In the genomic region with DNA sequence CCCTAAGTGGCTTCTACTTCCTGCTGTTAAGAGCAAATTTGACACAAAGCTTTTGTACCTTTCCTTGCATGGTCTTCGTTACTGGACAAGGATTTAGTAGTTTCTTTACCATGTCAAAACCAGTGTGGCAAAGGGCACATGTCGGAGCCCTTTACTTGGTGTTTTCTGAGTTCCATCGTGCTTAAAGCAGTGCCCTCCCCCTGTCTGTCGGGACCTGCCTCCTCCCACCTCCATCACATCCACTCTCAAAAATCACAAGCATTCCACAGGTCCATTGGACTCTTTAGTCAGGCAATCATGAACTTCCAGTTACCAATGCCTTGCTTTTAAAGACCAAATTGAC, we compare ENCODE assay signal across 9 cellular contexts. TPM values are rescaled to one million over a fixed set of nuclear protein-coding genes. Genes with fewer than 3 reads are reported as not detected.
A peak's percentile ranks its signal among the peaks of the same experiment; 100 is the strongest.
DNase-seq lines count a peak whose midpoint lies in the region; ATAC-seq lines count a peak whose summit lies in the region.
"Had no signal": no experiment of that assay in that cellular context is flagged by ENCODE, and none has a peak within 500 bp of the region (broad histone marks: within the 10 kb centered on the region; RNA-seq: fewer than 3 reads in every experiment).

No MANE protein-coding gene starts in this region.

- peaks cover 6% of the 10 kb centered on the region for H3K9me3 Mint-ChIP-seq in activated CD8-positive, alpha-beta T cell treated with anti-CD3 and anti-CD28 coated beads, Interleukin-2, amount 10 ng/mL, durations not matched to agents 7 days and 5 days (ENCODE audit: insufficient read depth)

- H3K9ac ChIP-seq in rectal smooth muscle tissue (ENCODE audit: low read length) = no peak overlapping the region

- H3K27ac ChIP-seq in rectal smooth muscle tissue (ENCODE audit: low read depth, low read length) = no peak overlapping the region

- no peaks in the 10 kb centered on the region for H3K27me3 ChIP-seq in rectal smooth muscle tissue (ENCODE audit: control insufficient read depth, insufficient read depth, low read length)

- no peaks in the 10 kb centered on the region for H3K27me3 Mint-ChIP-seq in activated CD8-positive, alpha-beta T cell treated with anti-CD3 and anti-CD28 coated beads, Interleukin-2, amount 10 ng/mL, durations not matched to agents 7 days and 5 days (ENCODE audit: low read depth)

- H3K36me3 ChIP-seq in rectal smooth muscle tissue (ENCODE audit: control insufficient read depth, insufficient read depth, low read length) = no peaks in the 10 kb centered on the region

- H3K4me3 ChIP-seq in rectal smooth muscle tissue (ENCODE audit: low read length) = peak overlapping the region; percentile 58

- ATAC-seq in GM19043 (IDR thresholded peaks at IDR 0.05; ENCODE audit: low read depth, unreplicated experiment) = peak; percentile 40
- ATAC-seq in HG02884 (IDR thresholded peaks at IDR 0.05; ENCODE audit: unreplicated experiment) = peak; percentile 44
- ATAC-seq in activated CD8-positive, alpha-beta T cell treated with anti-CD3 and anti-CD28 coated beads, Interleukin-2, amount 10 ng/mL, durations not matched to agents 7 days and 5 days = peak; percentile 62
- ATAC-seq in sciatic nerve = no peak

- CTCF ChIA-PET in activated CD8-positive, alpha-beta T cell treated with anti-CD3 and anti-CD28 coated beads, Interleukin-2, amount 10 ng/mL, durations not matched to agents 7 days and 5 days (lab: Charles Lee) = interaction anchor here (0.7 to 3.2 kb wide), 7 partner anchors 16 to 80 kb away, joined by 3 to 27 read pairs (median 4); no protein-coding TSS in a partner anchor

- POLR2A ChIA-PET in activated CD8-positive, alpha-beta T cell treated with anti-CD3 and anti-CD28 coated beads, Interleukin-2, amount 10 ng/mL, durations not matched to agents 7 days and 5 days (lab: Charles Lee) = interaction anchor here (1.5 to 2.0 kb wide), 3 partner anchors 15 to 29 kb away, joined by 5 to 20 read pairs (median 7); no protein-coding TSS in a partner anchor

- H3K4me3 Mint-ChIP-seq in activated CD8-positive, alpha-beta T cell treated with anti-CD3 and anti-CD28 coated beads, Interleukin-2, amount 10 ng/mL, durations not matched to agents 7 days and 5 days = peak overlapping the region; percentile 85
- H3K4me3 Mint-ChIP-seq: neural crest cell had no signal

- H3K27ac Mint-ChIP-seq in activated CD8-positive, alpha-beta T cell treated with anti-CD3 and anti-CD28 coated beads, Interleukin-2, amount 10 ng/mL, durations not matched to agents 7 days and 5 days = peak overlapping the region; percentile 93

- no peaks in the 10 kb centered on the region for H3K4me1 ChIP-seq in rectal smooth muscle tissue (ENCODE audit: control insufficient read depth, insufficient read depth, low read length)

- H3K4me1 Mint-ChIP-seq in activated CD8-positive, alpha-beta T cell treated with anti-CD3 and anti-CD28 coated beads, Interleukin-2, amount 10 ng/mL, durations not matched to agents 7 days and 5 days (ENCODE audit: low read depth) = peaks cover 65% of the 10 kb centered on the region
- H3K4me1 Mint-ChIP-seq: neural crest cell had no signal

- peaks cover 27% of the 10 kb centered on the region for H3K36me3 Mint-ChIP-seq in activated CD8-positive, alpha-beta T cell treated with anti-CD3 and anti-CD28 coated beads, Interleukin-2, amount 10 ng/mL, durations not matched to agents 7 days and 5 days (ENCODE audit: low read depth)

- intact Hi-C loops in sciatic nerve (cut with DNase I) = no loop called here

- DNase-seq in activated CD8-positive, alpha-beta T cell treated with anti-CD3 and anti-CD28 coated beads, Interleukin-2, amount 10 ng/mL, durations not matched to agents 7 days and 5 days = peak; percentile 43
- DNase-seq in NCI-H524 (lab: John Stamatoyannopoulos, UW) (no peak), SW 1271 (lab: John Stamatoyannopoulos, UW) (no peak), sciatic nerve (ENCODE audit: low spot score) (no peak)
- DNase-seq in stimulated activated CD4-positive, alpha-beta T cell treated with anti-CD3 and anti-CD28 coated beads, Interleukin-1b, Interleukin-23, amount 100 ng/mL, for 48 hours = no peak

RNA-seq across cellular contexts. Expression of gene CCDC141, which starts 0.8 kb away (rescaled TPM):
- total RNA-seq in activated CD8-positive, alpha-beta T cell treated with anti-CD3 and anti-CD28 coated beads, Interleukin-2, amount 10 ng/mL, durations not matched to agents 7 days and 5 days = 10 to 100 TPM; 17.0 to 19.5 TPM
- total RNA-seq in sciatic nerve = 12.3 TPM
- total RNA-seq: neural crest cell had no signal
